Comparison of ENCODE assay signal across 8 cellular contexts in genomic region chr16:28823291-28823718, GRCh38. TPM values are rescaled to one million over a fixed set of nuclear protein-coding genes. Genes with fewer than 3 reads are reported as not detected.
A peak's percentile ranks its signal among the peaks of the same experiment; 100 is the strongest.
DNase-seq lines count a peak whose midpoint lies in the region; ATAC-seq lines count a peak whose summit lies in the region.

No MANE protein-coding gene starts in this region.

- H3K36me3 ChIP-seq in BLaER1 (peaks cover 52% of the 10 kb centered on the region), SJCRH30 (peaks cover 36% of the 10 kb centered on the region), esophagus (ENCODE audit: control insufficient read depth in 2 of 2, insufficient read depth in 2 of 2, low read length in 1 of 2) (peaks cover 0 to 15% of the 10 kb centered on the region in 2 donors), neuronal stem cell (replicated peaks in 1 of 2; ENCODE audit: control insufficient read depth in 2 of 2, insufficient read depth in 2 of 2, low read length in 2 of 2) (peaks cover 22 to 48% of the 10 kb centered on the region in 2 donors)

- no peak overlapping the region for H2BK15ac ChIP-seq in neuronal stem cell (ENCODE audit: low read length)

- ATAC-seq in GM21717 (IDR thresholded peaks at IDR 0.05; ENCODE audit: unreplicated experiment): peak; percentile 10

- H3K27me3 ChIP-seq in BLaER1: no peaks in the 10 kb centered on the region
- H3K27me3 ChIP-seq in SJCRH30: no peaks in the 10 kb centered on the region
- no peaks in the 10 kb centered on the region for H3K27me3 ChIP-seq in esophagus (ENCODE audit: control insufficient read depth in 1 of 2, insufficient read depth in 2 of 2, low read length in 2 of 2)
- no peaks in the 10 kb centered on the region for H3K27me3 ChIP-seq in neuronal stem cell (ENCODE audit: control insufficient read depth in 3 of 3, insufficient read depth in 3 of 3, low read depth in 1 of 3, low read length in 3 of 3)

- peaks cover 41% of the 10 kb centered on the region for H4K20me1 ChIP-seq in BLaER1

- peak overlapping the region; percentile 80 for H3K4ac ChIP-seq in neuronal stem cell (ENCODE audit: low read length)

- peak overlapping the region; percentile 54 for H4K8ac ChIP-seq in neuronal stem cell (ENCODE audit: low read depth, low read length)

- H3K4me2 ChIP-seq in BLaER1 (peak overlapping the region; percentile 44), neuronal stem cell (ENCODE audit: insufficient read depth, low read length, poor library complexity, severe bottlenecking) (peak overlapping the region; percentile 40)

- 0 to 1% methylated on average over 44 of the region's 44 CpGs for WGBS in esophagus, 2 donors
- no CpG with 5 or more reads among the region's 44 CpGs for WGBS in neuronal stem cell (ENCODE audit: extremely low coverage in 2 of 2, insufficient read length in 2 of 2, insufficient replicate concordance in 1 of 2), 2 donors

- DNase-seq in SJCRH30 (no peak), neuronal stem cell (ENCODE audit: low spot score) (no peak), NCI-H526 (lab: John Stamatoyannopoulos, UW) (no peak), foreskin melanocyte (no peak)
- DNase-seq in NK-92 treated with Interleukin-12 subunit alpha and Interleukin-12 subunit beta, amount 100 ng/mL, for 24 hours (lab: John Stamatoyannopoulos, UW): no peak

- peak overlapping the region; percentile 94 for H3K18ac ChIP-seq in neuronal stem cell (ENCODE audit: low read length)

- H3K14ac ChIP-seq in neuronal stem cell (ENCODE audit: low read length): peak overlapping the region; percentile 71

- H4K91ac ChIP-seq in neuronal stem cell (ENCODE audit: low read depth, low read length, poor library complexity): no peak overlapping the region

- no peaks in the 10 kb centered on the region for H3K79me1 ChIP-seq in neuronal stem cell (ENCODE audit: low read depth, low read length)

- H3K9me3 ChIP-seq in BLaER1: no peaks in the 10 kb centered on the region
- no peaks in the 10 kb centered on the region for H3K9me3 ChIP-seq in SJCRH30 (replicated peaks)
- H3K9me3 ChIP-seq in esophagus (ENCODE audit: control insufficient read depth in 2 of 2, insufficient read depth in 1 of 2, low read depth in 1 of 2, low read length in 1 of 2): no peaks in the 10 kb centered on the region
- H3K9me3 ChIP-seq in neuronal stem cell (replicated peaks in 1 of 2; ENCODE audit: control insufficient read depth in 2 of 2, insufficient read depth in 1 of 2, low read depth in 1 of 2, low read length in 2 of 2): no peaks in the 10 kb centered on the region

- no peak overlapping the region for H2BK120ac ChIP-seq in neuronal stem cell (ENCODE audit: low read depth, low read length)

- H3K4me3 ChIP-seq in BLaER1 (peak overlapping the region; percentile 100), SJCRH30 (peak overlapping the region; percentile 92), esophagus (ENCODE audit: low read depth in 1 of 2, low read length in 2 of 2) (peak overlapping the region; percentile 92 to 96), neuronal stem cell (ENCODE audit: low read length in 2 of 2) (peak overlapping the region; percentile 96 to 99)

- H3K4me1 ChIP-seq in BLaER1: peaks cover 25% of the 10 kb centered on the region
- no peaks in the 10 kb centered on the region; the same call in 1 of the 2 replicates for H3K4me1 ChIP-seq in SJCRH30
- H3K4me1 ChIP-seq in esophagus (ENCODE audit: control insufficient read depth in 2 of 2, insufficient read depth in 2 of 2, low read length in 1 of 2): no peaks in the 10 kb centered on the region
- peaks cover 3 to 8% of the 10 kb centered on the region in 2 donors for H3K4me1 ChIP-seq in neuronal stem cell (ENCODE audit: control insufficient read depth in 2 of 2, insufficient read depth in 1 of 2, low read depth in 1 of 2, low read length in 2 of 2)

- H2BK12ac ChIP-seq in neuronal stem cell (ENCODE audit: low read length): peak overlapping the region; percentile 48

- H2AFZ ChIP-seq in neuronal stem cell (ENCODE audit: low read length): peak overlapping the region; percentile 76

- H3K9ac ChIP-seq in BLaER1 (peak overlapping the region; percentile 100), neuronal stem cell (ENCODE audit: low read depth, low read length, poor library complexity) (peak overlapping the region; percentile 95)

- H2BK5ac ChIP-seq in neuronal stem cell (ENCODE audit: low read length): peak overlapping the region; percentile 94

- peak overlapping the region; percentile 85 for H2AK5ac ChIP-seq in neuronal stem cell (ENCODE audit: low read depth, low read length)

- H3K27ac ChIP-seq in BLaER1 (peak overlapping the region; percentile 100), SJCRH30 (peak overlapping the region; percentile 86), esophagus (ENCODE audit: low read depth in 2 of 2, low read length in 1 of 2) (peak overlapping the region; percentile 98 to 99), neuronal stem cell (replicated peaks; ENCODE audit: low read length) (peak overlapping the region; percentile 99)

- peak overlapping the region; percentile 87 for H3K23ac ChIP-seq in neuronal stem cell (ENCODE audit: low read depth, low read length, poor library complexity)

RNA-seq across cellular contexts. Expression of gene ATXN2L, which starts 0.5 kb away (rescaled TPM):
- total RNA-seq in SJCRH30 (2014; rRNA removed; shearing (Covaris generic)): 55.0 and 68.3 TPM in 2 replicates
- polyA plus RNA-seq in esophagus: 10 to 100 TPM; 37.9 to 82.1 TPM
- 170 TPM for polyA plus RNA-seq in neuronal stem cell (2013, experiment 1 of 2)
- 177 TPM for polyA plus RNA-seq in neuronal stem cell (2013, experiment 2 of 2)

RNA-seq across cellular contexts. Expression of gene TUFM, which starts 22.8 kb away (rescaled TPM):
- total RNA-seq in SJCRH30 (2014; rRNA removed; shearing (Covaris generic)): 115 and 119 TPM in 2 replicates
- polyA plus RNA-seq in esophagus: 100 to 1,000 TPM; 175 to 188 TPM
- 121 TPM for polyA plus RNA-seq in neuronal stem cell (2013, experiment 1 of 2)
- polyA plus RNA-seq in neuronal stem cell (2013, experiment 2 of 2): 119 TPM

RNA-seq across cellular contexts. Expression of gene SH2B1, which starts 40.3 kb away (rescaled TPM):
- total RNA-seq in SJCRH30 (2014; rRNA removed; shearing (Covaris generic)): 20.3 and 21.4 TPM in 2 replicates
- polyA plus RNA-seq in esophagus: 10 to 100 TPM; 19.9 to 42.7 TPM
- polyA plus RNA-seq in neuronal stem cell (2013, experiment 1 of 2): 37.2 TPM
- 36.9 TPM for polyA plus RNA-seq in neuronal stem cell (2013, experiment 2 of 2)

RNA-seq across cellular contexts. Expression of gene ATP2A1, which starts 55.0 kb away (rescaled TPM):
- total RNA-seq in SJCRH30 (2014; rRNA removed; shearing (Covaris generic)): 21.8 and 24.8 TPM in 2 replicates
- polyA plus RNA-seq in esophagus: under 1 TPM; 0.25 to 0.69 TPM
- 1.9 TPM for polyA plus RNA-seq in neuronal stem cell (2013, experiment 1 of 2)
- polyA plus RNA-seq in neuronal stem cell (2013, experiment 2 of 2): 1.7 TPM
